13 cellular contexts compared by ENCODE assay signal in genomic region chr19:2333807-2334211, GRCh38. TPM values are rescaled to one million over a fixed set of nuclear protein-coding genes. Genes with fewer than 3 reads are reported as not detected.
DNase-seq lines count a peak whose midpoint lies in the region; ATAC-seq and TF ChIP-seq lines count a peak whose summit lies in the region.
"Had no signal": no experiment of that assay in that cellular context is flagged by ENCODE, and none has a peak within 500 bp of the region (broad histone marks: within the 10 kb centered on the region; RNA-seq: fewer than 3 reads in every experiment).

No MANE protein-coding gene starts in this region.

- ATAC-seq in right cardiac atrium (no peak), heart right ventricle (no peak), mucosa of descending colon (peak; percentile 1)
- no peak for ATAC-seq in activated CD8-positive, alpha-beta T cell treated with anti-CD3 and anti-CD28 coated beads for 36 hours
- ATAC-seq: foreskin keratinocyte had no signal

- no peak overlapping the region for H3K4me3 ChIP-seq in right cardiac atrium (ENCODE audit: low read length)
- H3K4me3 ChIP-seq in heart right ventricle: no peak overlapping the region
- H3K4me3 ChIP-seq in mucosa of descending colon: no peak overlapping the region

- H3K27me3 Mint-ChIP-seq in activated CD8-positive, alpha-beta T cell treated with anti-CD3 and anti-CD28 coated beads for 36 hours: no peaks in the 10 kb centered on the region
- H3K27me3 Mint-ChIP-seq: progenitor cell of endocrine pancreas had no signal

- POLR2A ChIA-PET in activated CD8-positive, alpha-beta T cell treated with anti-CD3 and anti-CD28 coated beads for 36 hours (lab: Charles Lee): no interaction called here

- intact Hi-C loops in right cardiac atrium (cut with DNase I): no loop called here
- intact Hi-C loops in heart right ventricle (cut with DNase I): no loop called here
- intact Hi-C loops in activated CD8-positive, alpha-beta T cell treated with anti-CD3 and anti-CD28 coated beads for 36 hours (cut with micrococcal nuclease): no loop called here
- intact Hi-C loops in mucosa of descending colon (cut with DNase I, micrococcal nuclease): no loop called here

- TF ChIP-seq CTCF in heart right ventricle (IDR thresholded peaks at IDR 0.05) (peak in 1 of 9 donors; percentile 5), mucosa of descending colon (IDR thresholded peaks at IDR 0.05) (no peak)
- no peak for TF ChIP-seq CTCF in activated CD8-positive, alpha-beta T cell treated with anti-CD3 and anti-CD28 coated beads for 36 hours (IDR thresholded peaks at IDR 0.05)

- H3K4me3 Mint-ChIP-seq in activated CD8-positive, alpha-beta T cell treated with anti-CD3 and anti-CD28 coated beads for 36 hours: no peak overlapping the region

- CTCF ChIA-PET in activated CD8-positive, alpha-beta T cell treated with anti-CD3 and anti-CD28 coated beads for 36 hours (lab: Charles Lee): no interaction called here

- H3K36me3 ChIP-seq in heart right ventricle (peaks cover 0 to 18% (median 0%) of the 10 kb centered on the region in 9 donors), mucosa of descending colon (ENCODE audit: low read depth) (no peaks in the 10 kb centered on the region)

- H3K4me1 Mint-ChIP-seq in activated CD8-positive, alpha-beta T cell treated with anti-CD3 and anti-CD28 coated beads for 36 hours (ENCODE audit: low read depth): peaks cover 47% of the 10 kb centered on the region

- peaks cover 9% of the 10 kb centered on the region for H3K9me3 Mint-ChIP-seq in activated CD8-positive, alpha-beta T cell treated with anti-CD3 and anti-CD28 coated beads for 36 hours

- H3K27ac ChIP-seq in right cardiac atrium (ENCODE audit: low read length) (no peak overlapping the region), heart right ventricle (no peak overlapping the region), temporal lobe (ENCODE audit: low read depth, low read length) (peak overlapping the region; percentile 67)
- H3K27ac ChIP-seq: foreskin keratinocyte had no signal

- H3K27me3 ChIP-seq in right cardiac atrium (ENCODE audit: control insufficient read depth, insufficient read depth): no peaks in the 10 kb centered on the region
- H3K27me3 ChIP-seq in heart right ventricle: no peaks in the 10 kb centered on the region
- H3K27me3 ChIP-seq: foreskin keratinocyte had no signal

- H3K4me1 ChIP-seq in right cardiac atrium (ENCODE audit: control insufficient read depth, insufficient read depth, low read length) (peaks cover 2% of the 10 kb centered on the region), heart right ventricle (peaks cover 15 to 48% (median 35%) of the 10 kb centered on the region in 9 donors), mucosa of descending colon (ENCODE audit: low read depth) (peaks cover 51% of the 10 kb centered on the region)
- H3K4me1 ChIP-seq: foreskin keratinocyte had no signal

- no peaks in the 10 kb centered on the region for H3K9me3 ChIP-seq in right cardiac atrium (ENCODE audit: control insufficient read depth, low read length)
- no peaks in the 10 kb centered on the region for H3K9me3 ChIP-seq in heart right ventricle
- no peaks in the 10 kb centered on the region for H3K9me3 ChIP-seq in mucosa of descending colon

- peaks cover 11% of the 10 kb centered on the region for H3K36me3 Mint-ChIP-seq in activated CD8-positive, alpha-beta T cell treated with anti-CD3 and anti-CD28 coated beads for 36 hours (ENCODE audit: low read depth)

- 76% methylated on average over 11 of the region's 11 CpGs for WGBS in right cardiac atrium
- WGBS in heart right ventricle, 2 donors: 77 to 80% methylated on average over 11 of the region's 11 CpGs

- peak in 2 of 3 donors; percentile 23 to 39 for DNase-seq in right cardiac atrium
- DNase-seq in heart right ventricle: no peak
- DNase-seq in activated CD8-positive, alpha-beta T cell treated with anti-CD3 and anti-CD28 coated beads for 36 hours: no peak
- peak in 1 of 3 donors; percentile 57 for DNase-seq in mucosa of descending colon
- DNase-seq in kidney glomerular epithelial cell (lab: John Stamatoyannopoulos, UW): no peak
- DNase-seq in NCI-H2029 treated with DMSO at 0.1 percent for 48 hours (lab: John Stamatoyannopoulos, UW): no peak
- DNase-seq in activated CD4-positive, alpha-beta T cell treated with anti-CD3 and anti-CD28 coated beads for 48 hours: no peak
- DNase-seq: activated CD8-positive, alpha-beta memory T cell treated with anti-CD3 and anti-CD28 coated beads, Interleukin-2, amount 50 U/mL, for 4 hours; foreskin keratinocyte had no signal

- peak overlapping the region; percentile 69 for H3K27ac Mint-ChIP-seq in activated CD8-positive, alpha-beta T cell treated with anti-CD3 and anti-CD28 coated beads for 36 hours
- H3K27ac Mint-ChIP-seq: progenitor cell of endocrine pancreas had no signal

RNA-seq across cellular contexts. Expression of gene SPPL2B, which starts 5.3 kb away (rescaled TPM):
- total RNA-seq in right cardiac atrium (10 to 100 TPM; 27.1 to 40.2 (median 31.8) TPM), heart right ventricle (10 to 100 TPM; 18.7 to 34.1 (median 21.2) TPM), mucosa of descending colon (100 to 1,000 TPM; 119 to 177 (median 153) TPM), temporal lobe (24.1 TPM)
- polyA plus RNA-seq in right cardiac atrium (28.1 TPM), heart right ventricle (10 to 100 TPM; 17.8 to 69.7 TPM)
- 10 to 100 TPM; 52.8 to 54.3 TPM for total RNA-seq in activated CD8-positive, alpha-beta T cell treated with anti-CD3 and anti-CD28 coated beads for 36 hours

RNA-seq across cellular contexts. Expression of gene LSM7, which starts 5.4 kb away (rescaled TPM):
- total RNA-seq in right cardiac atrium (10 to 100 TPM; 33.0 to 49.9 (median 41.4) TPM), heart right ventricle (10 to 100 TPM; 29.0 to 48.6 (median 35.2) TPM), mucosa of descending colon (100 to 1,000 TPM in 1 of 3 donors, 10 to 100 TPM in 2; 60.3 to 111 (median 93.1) TPM), temporal lobe (70.3 TPM)
- polyA plus RNA-seq in right cardiac atrium (123 TPM), heart right ventricle (100 to 1,000 TPM; 209 to 277 TPM)
- 100 to 1,000 TPM; 154 to 162 TPM for total RNA-seq in activated CD8-positive, alpha-beta T cell treated with anti-CD3 and anti-CD28 coated beads for 36 hours

RNA-seq across cellular contexts. Expression of gene LINGO3, which starts 25.9 kb away (rescaled TPM):
- total RNA-seq in right cardiac atrium (not detected), heart right ventricle (not detected), mucosa of descending colon (not detected), temporal lobe (0.74 TPM)
- polyA plus RNA-seq in right cardiac atrium (not detected), heart right ventricle (not detected)
- total RNA-seq in activated CD8-positive, alpha-beta T cell treated with anti-CD3 and anti-CD28 coated beads for 36 hours: under 1 TPM; 0.16 to 0.27 TPM
- total RNA-seq: foreskin keratinocyte, ureter had no signal
- polyA plus RNA-seq: foreskin keratinocyte had no signal

RNA-seq across cellular contexts. Expression of gene TMPRSS9, which starts 26.3 kb away (rescaled TPM):
- total RNA-seq in right cardiac atrium: under 1 TPM in 2 of 4 donors, not detected in 2; 0.09 to 0.12 TPM
- not detected for polyA plus RNA-seq in right cardiac atrium
- total RNA-seq in heart right ventricle: not detected
- under 1 TPM in 1 of 2 donors, not detected in 1; 0.01 TPM for polyA plus RNA-seq in heart right ventricle
- total RNA-seq in activated CD8-positive, alpha-beta T cell treated with anti-CD3 and anti-CD28 coated beads for 36 hours: not detected
- under 1 TPM in 2 of 3 donors, not detected in 1; 0.17 to 0.41 TPM for total RNA-seq in mucosa of descending colon
- total RNA-seq in temporal lobe: 0.25 TPM
- total RNA-seq: foreskin keratinocyte; progenitor cell of endocrine pancreas; T-helper 1 cell treated with Interleukin-12 subunit alpha and Interleukin-12 subunit beta and Interleukin-4 antibody, amounts not matched to agents 30 ng/mL and 1 ng/mL, for 36 hours; ureter had no signal
- polyA plus RNA-seq: foreskin keratinocyte had no signal

RNA-seq across cellular contexts. Expression of gene PEAK3, which starts 51.8 kb away (rescaled TPM):
- total RNA-seq in right cardiac atrium (1 to 10 TPM; 1.0 to 3.1 (median 1.7) TPM), heart right ventricle (1 to 10 TPM in 1 of 10 donors, under 1 TPM in 9; 0.11 to 1.1 (median 0.22) TPM), mucosa of descending colon (1 to 10 TPM in 2 of 3 donors, under 1 TPM in 1; 0.29 to 1.4 (median 1.1) TPM), temporal lobe (under 0.01 TPM)
- polyA plus RNA-seq in right cardiac atrium (0.84 TPM), heart right ventricle (under 1 TPM; 0.13 to 0.22 TPM)
- total RNA-seq in activated CD8-positive, alpha-beta T cell treated with anti-CD3 and anti-CD28 coated beads for 36 hours: not detected
- total RNA-seq: foreskin keratinocyte, progenitor cell of endocrine pancreas had no signal
- polyA plus RNA-seq: foreskin keratinocyte had no signal

Comparison
In these comparisons a context has a peak if more than half of its experiments do, and no peak if none do; other contexts are left out.
1. DNase-seq: peak in right cardiac atrium (2 of 3); none in heart right ventricle (0 of 2), activated CD8-positive, alpha-beta T cell treated with anti-CD3 and anti-CD28 coated beads for 36 hours (single experiment), kidney glomerular epithelial cell (single experiment), NCI-H2029 treated with DMSO at 0.1 percent for 48 hours (single experiment) and activated CD4-positive, alpha-beta T cell treated with anti-CD3 and anti-CD28 coated beads for 48 hours (single experiment).